In the genomic region with DNA sequence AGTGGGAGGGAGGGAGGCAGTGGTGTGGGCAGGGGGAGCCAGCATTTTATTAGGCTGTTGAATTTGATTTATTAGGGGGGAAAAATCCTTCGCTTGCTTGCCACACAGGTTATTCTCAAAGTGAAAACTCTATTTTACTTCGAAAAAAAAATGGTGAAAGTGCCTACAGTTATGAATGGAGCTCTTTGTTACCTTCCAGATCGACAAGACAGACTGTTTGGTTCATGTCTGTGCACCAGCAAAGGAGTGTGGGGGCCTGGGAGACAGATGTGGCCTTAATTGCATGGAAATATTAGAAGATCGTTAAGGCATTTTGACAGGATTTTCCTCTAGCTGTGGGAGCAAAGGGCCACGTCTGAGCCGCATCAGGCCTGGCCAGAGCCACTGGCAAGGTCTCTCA, we compare ENCODE assay signal across 19 cellular contexts. TPM values are rescaled to one million over a fixed set of nuclear protein-coding genes. Genes with fewer than 3 reads are reported as not detected.
DNase-seq lines count a peak whose midpoint lies in the region; ATAC-seq and TF ChIP-seq lines count a peak whose summit lies in the region.
"Had no signal": no experiment of that assay in that cellular context is flagged by ENCODE, and none has a peak within 500 bp of the region (broad histone marks: within the 10 kb centered on the region; RNA-seq: fewer than 3 reads in every experiment).

No MANE protein-coding gene starts in this region.

- H3K9me2 ChIP-seq in MM.1S (replicated peaks; ENCODE audit: insufficient read depth, low read length): no peaks in the 10 kb centered on the region

- TF ChIP-seq CTCF in MM.1S (IDR thresholded peaks at IDR 0.05; ENCODE audit: low read length) (no peak), spleen (IDR thresholded peaks at IDR 0.05 in 8 of 11, conservative IDR thresholded peaks at IDR 0.05 in 3 of 11) (no peak), brain microvascular endothelial cell (IDR thresholded peaks at IDR 0.05; ENCODE audit: low read depth, low read length, missing control alignments) (no peak)

- no peak overlapping the region for H2AFZ ChIP-seq in MM.1S (ENCODE audit: low read length)
- H2AFZ ChIP-seq: GM23248 had no signal

- peak overlapping the region; percentile 18 for H3K4me3 Mint-ChIP-seq in T-helper 2 cell treated with Interferon-gamma antibody and Interleukin-4, amounts not matched to agents 5 μg/mL and 100 μg/mL, for 36 hours
- peak overlapping the region in 1 of 2 donors; percentile 29 for H3K4me3 Mint-ChIP-seq in effector memory CD8-positive, alpha-beta T cell

- no peak for ATAC-seq in effector memory CD8-positive, alpha-beta T cell (replicated peaks)
- ATAC-seq in GM18907 (IDR thresholded peaks at IDR 0.05; ENCODE audit: unreplicated experiment): no peak
- ATAC-seq: sciatic nerve had no signal

- H3K4me1 Mint-ChIP-seq in T-helper 2 cell treated with Interferon-gamma antibody and Interleukin-4, amounts not matched to agents 5 μg/mL and 100 μg/mL, for 36 hours (ENCODE audit: low read depth): peaks cover 56% of the 10 kb centered on the region
- H3K4me1 Mint-ChIP-seq in effector memory CD8-positive, alpha-beta T cell (ENCODE audit: low read depth in 2 of 2): peaks cover 61 to 73% of the 10 kb centered on the region in 2 donors

- peak overlapping the region; percentile 91; the same call in 1 of the 2 replicates for H3K4me2 ChIP-seq in MM.1S (ENCODE audit: low read depth, low read length)

- H3K9ac ChIP-seq in MM.1S (ENCODE audit: low read length): no peak overlapping the region
- H3K9ac ChIP-seq: GM23248 had no signal

- no peak overlapping the region; the same call in 1 of the 2 replicates for H3K4me3 ChIP-seq in MM.1S (ENCODE audit: low read length)
- H3K4me3 ChIP-seq in spleen: peak overlapping the region in 1 of 8 donors; percentile 18
- no peak overlapping the region for H3K4me3 ChIP-seq in brain microvascular endothelial cell (ENCODE audit: low read depth, low read length)
- H3K4me3 ChIP-seq: breast epithelium, GM23248, thoracic aorta had no signal

- H3F3A ChIP-seq in MM.1S (ENCODE audit: insufficient read depth, low read length): peaks cover 41% of the 10 kb centered on the region

- no peaks in the 10 kb centered on the region for H3K9me3 ChIP-seq in MM.1S (replicated peaks; ENCODE audit: insufficient read depth, low read length)
- H3K9me3 ChIP-seq in spleen: no peaks in the 10 kb centered on the region
- H3K9me3 ChIP-seq: breast epithelium, thoracic aorta had no signal

- H3K27ac ChIP-seq in MM.1S (ENCODE audit: low read length) (peak overlapping the region; percentile 99; the same call in 1 of the 2 replicates), spleen (peak overlapping the region in 7 of 8 donors; percentile 52 to 100 (median 90)), brain microvascular endothelial cell (no peak overlapping the region)
- H3K27ac ChIP-seq: 22Rv1, breast epithelium, C4-2B, GM23248, thoracic aorta, WERI-Rb-1 had no signal

- in situ Hi-C loops in brain microvascular endothelial cell (cut with HindIII; ENCODE audit: low pct_ligation_motif_present, low sequenced_read_pairs): no loop called here

- peaks cover 99% of the 10 kb centered on the region for H3K79me2 ChIP-seq in MM.1S (ENCODE audit: low read length)

- no peak for DNase-seq in T-helper 2 cell treated with Interferon-gamma antibody and Interleukin-4, amounts not matched to agents 5 μg/mL and 100 μg/mL, for 36 hours (ENCODE audit: low spot score)
- DNase-seq in T-helper 2 cell (no peak), MM.1S (no peak), spleen (no peak), brain microvascular endothelial cell (no peak), mucosa of gallbladder (ENCODE audit: low spot score) (no peak)
- no peak for DNase-seq in effector memory CD8-positive, alpha-beta T cell
- DNase-seq: activated naive CD4-positive, alpha-beta T cell treated with anti-CD3 and anti-CD28 coated beads, Interleukin-2, amount 50 U/mL, for 16 hours; GM23248; KBM-7; kidney; NCI-H2171 treated with DMSO at 0.1 percent for 48 hours; WERI-Rb-1 had no signal

- H3K27ac Mint-ChIP-seq in T-helper 2 cell treated with Interferon-gamma antibody and Interleukin-4, amounts not matched to agents 5 μg/mL and 100 μg/mL, for 36 hours: no peak overlapping the region
- H3K27ac Mint-ChIP-seq in effector memory CD8-positive, alpha-beta T cell: peak overlapping the region; percentile 81 to 95

- WGBS in spleen, 5 donors: 82 to 91% (median 85%) methylated on average over 6 of the region's 6 CpGs

- H4K20me1 ChIP-seq in MM.1S (ENCODE audit: insufficient read depth, low read length): no peaks in the 10 kb centered on the region

- no peaks in the 10 kb centered on the region for H3K9me3 Mint-ChIP-seq in T-helper 2 cell treated with Interferon-gamma antibody and Interleukin-4, amounts not matched to agents 5 μg/mL and 100 μg/mL, for 36 hours
- no peaks in the 10 kb centered on the region for H3K9me3 Mint-ChIP-seq in effector memory CD8-positive, alpha-beta T cell

- no peaks in the 10 kb centered on the region for H3K27me3 Mint-ChIP-seq in T-helper 2 cell treated with Interferon-gamma antibody and Interleukin-4, amounts not matched to agents 5 μg/mL and 100 μg/mL, for 36 hours (ENCODE audit: low read depth)
- H3K27me3 Mint-ChIP-seq in effector memory CD8-positive, alpha-beta T cell: no peaks in the 10 kb centered on the region

- no peaks in the 10 kb centered on the region; the same call in 1 of the 2 replicates for H3K36me3 ChIP-seq in MM.1S (replicated peaks; ENCODE audit: insufficient read depth, low read length)
- peaks cover 0 to 47% (median 4%) of the 10 kb centered on the region in 6 donors for H3K36me3 ChIP-seq in spleen
- H3K36me3 ChIP-seq in brain microvascular endothelial cell (replicated peaks): no peaks in the 10 kb centered on the region
- H3K36me3 ChIP-seq: breast epithelium, thoracic aorta, WERI-Rb-1 had no signal

- H3K36me3 Mint-ChIP-seq in T-helper 2 cell treated with Interferon-gamma antibody and Interleukin-4, amounts not matched to agents 5 μg/mL and 100 μg/mL, for 36 hours (ENCODE audit: low read depth): peaks cover 40% of the 10 kb centered on the region
- peaks cover 16% of the 10 kb centered on the region for H3K36me3 Mint-ChIP-seq in effector memory CD8-positive, alpha-beta T cell (ENCODE audit: insufficient read depth)

- H3K4me1 ChIP-seq in MM.1S (ENCODE audit: low read length) (peaks cover 58% of the 10 kb centered on the region), spleen (peaks cover 59 to 100% (median 95%) of the 10 kb centered on the region in 6 donors)
- H3K4me1 ChIP-seq: breast epithelium had no signal

- TF ChIP-seq POLR2A in spleen (IDR thresholded peaks at IDR 0.05): no peak

- H3K27me3 ChIP-seq in MM.1S (replicated peaks; ENCODE audit: insufficient read depth, low read length) (no peaks in the 10 kb centered on the region), spleen (replicated peaks in 1 of 7) (no peaks in the 10 kb centered on the region), brain microvascular endothelial cell (replicated peaks) (no peaks in the 10 kb centered on the region)
- H3K27me3 ChIP-seq: breast epithelium had no signal

- intact Hi-C loops in spleen (cut with DNase I; ENCODE audit: low total_unique reads): no loop called here

RNA-seq across cellular contexts. Expression of gene FLI1, which starts 45.7 kb away (rescaled TPM):
- total RNA-seq in spleen (100 to 1,000 TPM; 125 to 270 (median 160) TPM), mucosa of gallbladder (20.7 TPM)
- 10 to 100 TPM; 45.8 to 74.2 (median 52.5) TPM for polyA plus RNA-seq in spleen
